ENCODE assay signal across 12 cellular contexts in genomic region chr1:111813440-111814304, GRCh38. TPM values are rescaled to one million over a fixed set of nuclear protein-coding genes. Genes with fewer than 3 reads are reported as not detected.
DNase-seq lines count a peak whose midpoint lies in the region; FAIRE-seq and TF ChIP-seq lines count a peak whose summit lies in the region.
"Had no signal": no experiment of that assay in that cellular context is flagged by ENCODE, and none has a peak within 500 bp of the region (broad histone marks: within the 10 kb centered on the region; RNA-seq: fewer than 3 reads in every experiment).

No MANE protein-coding gene starts in this region.

- TF ChIP-seq POLR2A in GM12891 (IDR thresholded peaks at IDR 0.05; ENCODE audit: low read depth, low read length): no peak

- FAIRE-seq in GM12891 (lab: Jason Lieb, UNC): peak; percentile 16
- FAIRE-seq: pancreas had no signal

- DNase-seq in D341Med (ENCODE audit: low spot score) (peak; percentile 39), GM12891 (ENCODE audit: insufficient read length, low spot score) (no peak), RPMI8226 (peak; percentile 7), head of caudate nucleus (peak in 38 of 42 donors; percentile 13 to 81 (median 54)), NCI-H345 treated with DMSO at 0.1 percent for 48 hours (lab: John Stamatoyannopoulos, UW; ENCODE audit: unreplicated experiment) (no peak), hippocampal formation (lab: John Stamatoyannopoulos, UW) (no peak)
- no peak for DNase-seq in stimulated activated CD4-positive, alpha-beta T cell treated with anti-CD3 and anti-CD28 coated beads, Interleukin-2, amount 100 ng/mL, for 24 hours
- DNase-seq: activated T-cell treated with anti-CD3 and anti-CD28 coated beads, Interleukin-2, amount 50 U/mL, for 1 hour; effector CD8-positive, alpha-beta T cell; NCI-H187; pancreas; PC-9 had no signal

- intact Hi-C loops in head of caudate nucleus (cut with DNase I): no loop called here

TF ChIP-seq in GM12891, 5 proteins besides CTCF, POLR2A, EP300 and RAD21:
- TF ChIP-seq POLR2AphosphoS5 (IDR thresholded peaks at IDR 0.05; ENCODE audit: low read depth, low read length) (no peak), PAX5 (IDR thresholded peaks at IDR 0.05; ENCODE audit: insufficient read depth, low read length, severe bottlenecking) (no peak), POU2F2 (IDR thresholded peaks at IDR 0.05; ENCODE audit: low read depth, low read length) (no peak), TAF1 (IDR thresholded peaks at IDR 0.05; ENCODE audit: low read depth, low read length) (no peak), SPI1 (IDR thresholded peaks at IDR 0.05; ENCODE audit: low read depth, low read length) (no peak)

RNA-seq across cellular contexts. Expression of gene DDX20, which starts 58.0 kb away (rescaled TPM):
- 7.0 TPM for polyA plus RNA-seq in GM12891 (2012; ENCODE audit: low read depth, missing spikeins)

Comparison
In these comparisons a context has a peak if more than half of its experiments do, and no peak if none do; other contexts are left out.
1. DNase-seq: peak in D341Med (single experiment), RPMI8226 (single experiment) and head of caudate nucleus (38 of 42); none in GM12891 (single experiment), NCI-H345 treated with DMSO at 0.1 percent for 48 hours (single experiment), stimulated activated CD4-positive, alpha-beta T cell treated with anti-CD3 and anti-CD28 coated beads, Interleukin-2, amount 100 ng/mL, for 24 hours (0 of 2) and hippocampal formation (0 of 2).